Comparison of ENCODE assay signal across 22 cellular contexts in genomic region chr3:78427303-78427702, GRCh38.
"Had no signal": no experiment of that assay in that cellular context is flagged by ENCODE, and none has a peak within 500 bp of the region (broad histone marks: within the 10 kb centered on the region; RNA-seq: fewer than 3 reads in every experiment).

No MANE protein-coding gene starts in this region.

- H3K27ac ChIP-seq: body of pancreas, colonic mucosa, left lung, neural progenitor cell, pancreas, sigmoid colon, stomach, thoracic aorta had no signal

- DNase-seq: activated B cell treated with CpG ODN at 0.5 μM for 24 hours; activated CD4-positive, alpha-beta T cell treated with anti-CD3 and anti-CD28 coated beads for 48 hours; activated CD8-positive, alpha-beta memory T cell treated with anti-CD3 and anti-CD28 coated beads, Interleukin-2, amount 50 U/mL, for 4 hours; activated CD8-positive, alpha-beta T cell treated with anti-CD3 and anti-CD28 coated beads, Interleukin-2, amount 10 ng/mL, durations not matched to agents 7 days and 5 days; activated gamma-delta T cell; activated T-cell treated with anti-CD3 and anti-CD28 coated beads, Interleukin-2, amount 50 U/mL, for 72 hours; amniotic stem cell; body of pancreas; caudate nucleus; colonic mucosa; effector CD4-positive, alpha-beta T cell; kidney; left lung; mammary epithelial cell; pancreas; sigmoid colon; stimulated activated CD4-positive, alpha-beta T cell treated with anti-CD3 and anti-CD28 coated beads, Interleukin-12 subunit alpha, Interleukin-12 subunit beta, amount 100 ng/mL, for 4 hours; stimulated activated CD4-positive, alpha-beta T cell treated with anti-CD3 and anti-CD28 coated beads, Interleukin-2, amount 100 ng/mL, for 24 hours; stomach had no signal

- H3K27me3 ChIP-seq: body of pancreas, colonic mucosa, left lung, neural progenitor cell, pancreas, sigmoid colon, stomach had no signal

- H2AFZ ChIP-seq: neural progenitor cell had no signal

- H3K27me3 Mint-ChIP-seq: activated B cell treated with CpG ODN at 0.5 μM for 24 hours had no signal

- H3K27ac Mint-ChIP-seq: activated B cell treated with CpG ODN at 0.5 μM for 24 hours; activated CD8-positive, alpha-beta T cell treated with anti-CD3 and anti-CD28 coated beads, Interleukin-2, amount 10 ng/mL, durations not matched to agents 7 days and 5 days; activated naive CD4-positive, alpha-beta T cell treated with anti-CD3 and anti-CD28 coated beads, Interleukin-2, amount 50 U/mL, for 72 hours; activated T-cell treated with anti-CD3 and anti-CD28 coated beads, Interleukin-2, amount 50 U/mL, for 72 hours; neural progenitor cell had no signal

- H3K4me3 Mint-ChIP-seq: activated B cell treated with CpG ODN at 0.5 μM for 24 hours; activated CD8-positive, alpha-beta T cell treated with anti-CD3 and anti-CD28 coated beads, Interleukin-2, amount 10 ng/mL, durations not matched to agents 7 days and 5 days; activated T-cell treated with anti-CD3 and anti-CD28 coated beads, Interleukin-2, amount 50 U/mL, for 72 hours; neural progenitor cell had no signal

- H3K36me3 ChIP-seq: colonic mucosa, left lung, neural progenitor cell, pancreas, sigmoid colon, stomach, thoracic aorta had no signal

- H3K4me3 ChIP-seq: body of pancreas, colonic mucosa, left lung, neural progenitor cell, pancreas, sigmoid colon, stomach, thoracic aorta had no signal

- H3K4me2 ChIP-seq: neural progenitor cell had no signal

- H3K4me1 Mint-ChIP-seq: activated B cell treated with CpG ODN at 0.5 μM for 24 hours, neural progenitor cell had no signal

- H3K9me3 ChIP-seq: body of pancreas, colonic mucosa, pancreas, sigmoid colon, thoracic aorta had no signal

- H3K4me1 ChIP-seq: body of pancreas, colonic mucosa, left lung, neural progenitor cell, pancreas, sigmoid colon, stomach had no signal

- H3K36me3 Mint-ChIP-seq: activated naive CD4-positive, alpha-beta T cell treated with anti-CD3 and anti-CD28 coated beads, Interleukin-2, amount 50 U/mL, for 72 hours; neural progenitor cell had no signal

- H3K9ac ChIP-seq: neural progenitor cell had no signal
